In the genomic region with DNA sequence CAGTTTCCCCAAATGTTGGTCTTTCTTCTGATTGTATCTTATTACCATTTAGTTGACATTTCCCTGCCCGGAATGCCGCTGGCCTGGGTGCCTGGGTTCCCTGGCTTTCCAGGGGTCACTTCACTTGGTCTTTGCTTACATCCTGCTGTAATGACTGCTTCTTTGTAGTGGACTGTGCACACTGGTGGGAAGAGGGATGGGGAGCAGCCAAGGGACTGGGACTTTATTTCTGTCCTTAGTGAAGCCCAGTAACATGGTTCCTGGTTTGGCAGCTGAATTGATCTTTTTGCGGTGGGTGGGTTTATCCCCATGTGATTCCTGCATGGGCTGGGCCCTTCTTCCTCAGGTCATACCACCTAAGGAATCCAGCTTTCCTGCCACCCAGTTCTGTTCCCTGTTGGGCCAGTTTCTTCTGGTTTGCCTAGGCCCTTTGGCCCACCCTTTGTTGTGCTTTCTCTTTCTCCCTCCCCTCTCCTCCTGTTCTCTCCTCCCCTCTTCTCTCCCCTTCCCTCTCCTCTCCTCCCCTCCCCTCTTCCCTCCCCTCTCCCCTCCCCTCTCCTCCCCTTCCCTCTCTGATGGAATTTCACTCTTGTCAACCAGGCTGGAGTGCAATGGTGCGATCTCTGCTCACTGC, we compare ENCODE assay signal across 26 cellular contexts. TPM values are rescaled to one million over a fixed set of nuclear protein-coding genes. Genes with fewer than 3 reads are reported as not detected.
"Had no signal": no experiment of that assay in that cellular context is flagged by ENCODE, and none has a peak within 500 bp of the region (broad histone marks: within the 10 kb centered on the region; RNA-seq: fewer than 3 reads in every experiment).

No MANE protein-coding gene starts in this region.

- DNase-seq: effector CD4-positive, alpha-beta T cell; foreskin fibroblast; gastrocnemius medialis; head of caudate nucleus; left cardiac atrium; left lung; mammary epithelial cell; natural killer cell; occipital lobe; ovary; psoas muscle; right cardiac atrium; spleen; stimulated activated CD4-positive, alpha-beta T cell treated with anti-CD3 and anti-CD28 coated beads, Interleukin-4, amount 100 ng/mL, for 4 hours; stimulated activated naive CD8-positive, alpha-beta T cell treated with anti-CD3 and anti-CD28 coated beads, Interleukin-15, Interleukin-2, amounts not matched to agents 100 U/mL and 50 U/mL, for 24 hours; substantia nigra; testis; tibial artery; upper lobe of left lung had no signal

- H3K27me3 ChIP-seq: gastrocnemius medialis, left lung, ovary, spleen, testis, upper lobe of left lung had no signal

- H3K27ac Mint-ChIP-seq: natural killer cell; stimulated activated memory B cell treated with anti-CD40 and anti-IgM and Interleukin-4, amounts not matched to agents 10 μg/mL and 1 μg/mL and 100 μg/mL, for 72 hours had no signal

- H3K4me3 ChIP-seq: coronary artery, gastrocnemius medialis, left lung, ovary, psoas muscle, skin epidermis, spleen, testis, tibial artery, upper lobe of left lung had no signal

- H3K36me3 Mint-ChIP-seq: natural killer cell; stimulated activated memory B cell treated with anti-CD40 and anti-IgM and Interleukin-4, amounts not matched to agents 10 μg/mL and 1 μg/mL and 100 μg/mL, for 72 hours had no signal

- H3K9me3 ChIP-seq: gastrocnemius medialis, left lung, ovary, psoas muscle, spleen, testis, tibial artery, upper lobe of left lung had no signal

- H3K4me1 ChIP-seq: gastrocnemius medialis, psoas muscle, spleen, testis, tibial artery had no signal

- H3K36me3 ChIP-seq: gastrocnemius medialis, left lung, ovary, spleen, tibial artery, upper lobe of left lung had no signal

- ATAC-seq: esophagus mucosa; gastrocnemius medialis; left cardiac atrium; left lung; natural killer cell; psoas muscle; right cardiac atrium; stimulated activated memory B cell treated with anti-CD40 and anti-IgM and Interleukin-4, amounts not matched to agents 10 μg/mL and 1 μg/mL and 100 μg/mL, for 72 hours; stimulated activated naive CD8-positive, alpha-beta T cell treated with anti-CD3 and anti-CD28 coated beads, Interleukin-15, Interleukin-2, amounts not matched to agents 100 U/mL and 50 U/mL, for 24 hours had no signal

- H3K27ac ChIP-seq: coronary artery, gastrocnemius medialis, left lung, ovary, psoas muscle, skin epidermis, spleen, testis, tibial artery, upper lobe of left lung had no signal

- H3K9me3 Mint-ChIP-seq: natural killer cell; stimulated activated memory B cell treated with anti-CD40 and anti-IgM and Interleukin-4, amounts not matched to agents 10 μg/mL and 1 μg/mL and 100 μg/mL, for 72 hours had no signal

- FAIRE-seq: islet of Langerhans, urothelium cell line had no signal

- H3K4me1 Mint-ChIP-seq: natural killer cell; stimulated activated memory B cell treated with anti-CD40 and anti-IgM and Interleukin-4, amounts not matched to agents 10 μg/mL and 1 μg/mL and 100 μg/mL, for 72 hours had no signal

- H3K4me3 Mint-ChIP-seq: natural killer cell; stimulated activated memory B cell treated with anti-CD40 and anti-IgM and Interleukin-4, amounts not matched to agents 10 μg/mL and 1 μg/mL and 100 μg/mL, for 72 hours had no signal

RNA-seq across cellular contexts. Expression of a gene that starts 41.9 kb away (rescaled TPM):
- total RNA-seq: esophagus mucosa, gastrocnemius medialis, glomerular endothelial cell, psoas muscle, right cardiac atrium had no signal
- polyA plus RNA-seq: right cardiac atrium had no signal
